Comparison of ENCODE assay signal across 13 cellular contexts in the genomic region with DNA sequence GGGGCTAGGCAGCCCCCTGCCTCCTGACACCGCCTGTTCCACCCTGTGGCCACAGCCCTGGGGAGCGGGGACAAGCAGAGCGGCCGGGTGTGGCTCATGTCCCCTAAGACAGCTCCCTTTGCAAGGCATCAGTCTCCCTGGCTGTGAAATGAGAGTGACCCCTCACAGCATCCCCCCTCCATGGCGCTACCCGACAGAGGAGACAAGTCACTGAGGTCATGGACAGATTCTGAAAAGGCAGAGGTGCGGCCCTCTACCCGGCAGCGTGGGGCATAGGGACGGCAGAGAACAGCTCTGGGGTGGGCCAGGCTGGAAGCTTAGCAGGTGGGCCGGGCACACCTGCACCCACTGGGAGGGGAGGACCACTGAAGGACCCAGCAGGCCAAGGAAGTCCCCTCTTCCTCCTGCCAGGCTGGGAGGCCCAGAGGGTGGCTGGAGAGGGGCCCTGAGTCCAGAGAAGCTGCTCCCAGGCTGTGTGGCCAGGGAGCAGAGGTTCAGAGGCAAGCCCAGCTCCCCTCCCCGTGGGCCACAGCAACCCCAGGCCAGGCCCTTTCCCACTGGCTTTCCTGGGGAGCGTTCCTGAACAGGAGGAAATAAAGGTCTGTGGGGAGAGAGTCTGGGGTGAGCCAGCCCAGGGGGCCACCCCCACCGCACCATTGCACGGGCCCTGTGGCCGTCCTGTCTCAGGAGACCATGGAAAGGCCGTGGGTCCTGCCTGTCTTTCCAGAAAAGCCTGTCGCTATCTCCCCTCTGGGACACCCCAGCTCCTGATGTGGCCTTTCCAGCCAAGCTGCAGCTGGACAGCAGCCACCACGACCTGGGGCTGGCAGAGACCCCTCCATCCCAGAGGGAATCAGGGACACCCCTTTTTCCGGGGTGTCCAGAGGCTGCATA. TPM values are rescaled to one million over a fixed set of nuclear protein-coding genes. Genes with fewer than 3 reads are reported as not detected.
A peak's percentile ranks its signal among the peaks of the same experiment; 100 is the strongest.
DNase-seq lines count a peak whose midpoint lies in the region; ATAC-seq lines count a peak whose summit lies in the region.
"Had no signal": no experiment of that assay in that cellular context is flagged by ENCODE, and none has a peak within 500 bp of the region (broad histone marks: within the 10 kb centered on the region; RNA-seq: fewer than 3 reads in every experiment).

No MANE protein-coding gene starts in this region.

- no peaks in the 10 kb centered on the region for H3K79me1 ChIP-seq in mesendoderm (ENCODE audit: low read length)

- no peak overlapping the region for H3K9ac ChIP-seq in mesendoderm (ENCODE audit: low read length)

- no peak for ATAC-seq in activated naive CD8-positive, alpha-beta T cell treated with anti-CD3 and anti-CD28 coated beads, Interleukin-2, amount 10 ng/mL, durations not matched to agents 7 days and 5 days (ENCODE audit: low read depth)
- ATAC-seq in left colon (peak; percentile 16), HG03571 (IDR thresholded peaks at IDR 0.05; ENCODE audit: unreplicated experiment) (no peak)
- no peak for ATAC-seq in stimulated activated naive CD8-positive, alpha-beta T cell treated with anti-CD3 and anti-CD28 coated beads, Interleukin-15, amount 100 ng/mL, for 72 hours

- no CpG with 5 or more reads among the region's 20 CpGs for WGBS in mesendoderm (ENCODE audit: extremely low coverage, insufficient coverage, low lambda C conversion rate)

- DNase-seq in T-helper 1 cell (no peak), left colon (peak in 1 of 2 donors; percentile 13), DMS79 treated with DMSO at 0.1 percent for 48 hours (lab: John Stamatoyannopoulos, UW) (no peak), mesendoderm (no peak)
- no peak for DNase-seq in activated naive CD8-positive, alpha-beta T cell treated with anti-CD3 and anti-CD28 coated beads, Interleukin-2, amount 10 ng/mL, durations not matched to agents 7 days and 5 days
- DNase-seq in stimulated activated naive CD8-positive, alpha-beta T cell treated with anti-CD3 and anti-CD28 coated beads, Interleukin-15, amount 100 ng/mL, for 72 hours: no peak
- DNase-seq: NCI-H2171, SW 1271 had no signal

- intact Hi-C loops in left colon (cut with DNase I, micrococcal nuclease): no loop called here

- no peaks in the 10 kb centered on the region for H3K4me1 ChIP-seq in mesendoderm (ENCODE audit: control insufficient read depth, low read depth, low read length)

- H2AK5ac ChIP-seq in mesendoderm (ENCODE audit: low read length): no peak overlapping the region

- no peak overlapping the region for H3K4me3 ChIP-seq in mesendoderm (ENCODE audit: low read length)

- H3K79me2 ChIP-seq in mesendoderm (ENCODE audit: control insufficient read depth, insufficient read depth, low read length): no peaks in the 10 kb centered on the region

- H3K27me3 Mint-ChIP-seq in T-helper 1 cell treated with Interleukin-12 subunit alpha and Interleukin-12 subunit beta and Interleukin-4 antibody, amounts not matched to agents 30 μg/mL and 1 μg/mL, for 36 hours (ENCODE audit: low read depth): peaks cover 12% of the 10 kb centered on the region
- H3K27me3 Mint-ChIP-seq in activated naive CD8-positive, alpha-beta T cell treated with anti-CD3 and anti-CD28 coated beads, Interleukin-2, amount 10 ng/mL, durations not matched to agents 7 days and 5 days: no peaks in the 10 kb centered on the region
- peaks cover 8% of the 10 kb centered on the region for H3K27me3 Mint-ChIP-seq in stimulated activated naive CD8-positive, alpha-beta T cell treated with anti-CD3 and anti-CD28 coated beads, Interleukin-15, amount 100 ng/mL, for 72 hours

- H3K4me1 Mint-ChIP-seq in T-helper 1 cell treated with Interleukin-12 subunit alpha and Interleukin-12 subunit beta and Interleukin-4 antibody, amounts not matched to agents 30 μg/mL and 1 μg/mL, for 36 hours (ENCODE audit: low read depth): peaks cover 7% of the 10 kb centered on the region
- H3K4me1 Mint-ChIP-seq in activated naive CD8-positive, alpha-beta T cell treated with anti-CD3 and anti-CD28 coated beads, Interleukin-2, amount 10 ng/mL, durations not matched to agents 7 days and 5 days: peaks cover 5% of the 10 kb centered on the region
- peaks cover 54% of the 10 kb centered on the region for H3K4me1 Mint-ChIP-seq in stimulated activated naive CD8-positive, alpha-beta T cell treated with anti-CD3 and anti-CD28 coated beads, Interleukin-15, amount 100 ng/mL, for 72 hours

- no peak overlapping the region for H2BK5ac ChIP-seq in mesendoderm (ENCODE audit: low read length)

- no peaks in the 10 kb centered on the region for H3K9me3 Mint-ChIP-seq in T-helper 1 cell treated with Interleukin-12 subunit alpha and Interleukin-12 subunit beta and Interleukin-4 antibody, amounts not matched to agents 30 μg/mL and 1 μg/mL, for 36 hours
- H3K9me3 Mint-ChIP-seq in activated naive CD8-positive, alpha-beta T cell treated with anti-CD3 and anti-CD28 coated beads, Interleukin-2, amount 10 ng/mL, durations not matched to agents 7 days and 5 days: no peaks in the 10 kb centered on the region
- H3K9me3 Mint-ChIP-seq in stimulated activated naive CD8-positive, alpha-beta T cell treated with anti-CD3 and anti-CD28 coated beads, Interleukin-15, amount 100 ng/mL, for 72 hours: no peaks in the 10 kb centered on the region

- H4K8ac ChIP-seq in mesendoderm (ENCODE audit: low read depth, low read length): no peak overlapping the region

- no peak overlapping the region for H3K27ac ChIP-seq in mesendoderm (ENCODE audit: low read depth, low read length)
- H3K27ac ChIP-seq: 22Rv1 had no signal

- H3K36me3 ChIP-seq in mesendoderm (ENCODE audit: control insufficient read depth, insufficient read depth, low read length): no peaks in the 10 kb centered on the region
- H3K36me3 ChIP-seq: pancreas had no signal

- POLR2A ChIA-PET in activated naive CD8-positive, alpha-beta T cell treated with anti-CD3 and anti-CD28 coated beads, Interleukin-2, amount 10 ng/mL, durations not matched to agents 7 days and 5 days (lab: Charles Lee): interaction anchor here (0.6 to 2.6 kb wide), 3 partner anchors 15 to 30 kb away, joined by 6 to 10 read pairs (median 6); no protein-coding TSS in a partner anchor

- H3K36me3 Mint-ChIP-seq in T-helper 1 cell treated with Interleukin-12 subunit alpha and Interleukin-12 subunit beta and Interleukin-4 antibody, amounts not matched to agents 30 μg/mL and 1 μg/mL, for 36 hours (ENCODE audit: low read depth): no peaks in the 10 kb centered on the region
- peaks cover 3% of the 10 kb centered on the region for H3K36me3 Mint-ChIP-seq in activated naive CD8-positive, alpha-beta T cell treated with anti-CD3 and anti-CD28 coated beads, Interleukin-2, amount 10 ng/mL, durations not matched to agents 7 days and 5 days

- H4K5ac ChIP-seq in mesendoderm (ENCODE audit: low read length): no peak overlapping the region

- H3K23ac ChIP-seq in mesendoderm (ENCODE audit: low read length): no peak overlapping the region

- H3K27ac Mint-ChIP-seq in T-helper 1 cell treated with Interleukin-12 subunit alpha and Interleukin-12 subunit beta and Interleukin-4 antibody, amounts not matched to agents 30 μg/mL and 1 μg/mL, for 36 hours: no peak overlapping the region
- H3K27ac Mint-ChIP-seq in activated naive CD8-positive, alpha-beta T cell treated with anti-CD3 and anti-CD28 coated beads, Interleukin-2, amount 10 ng/mL, durations not matched to agents 7 days and 5 days: no peak overlapping the region
- H3K27ac Mint-ChIP-seq in stimulated activated naive CD8-positive, alpha-beta T cell treated with anti-CD3 and anti-CD28 coated beads, Interleukin-15, amount 100 ng/mL, for 72 hours: peak overlapping the region; percentile 11 to 42

- no peak overlapping the region for H2BK120ac ChIP-seq in mesendoderm (ENCODE audit: low read depth, low read length)

- no peak overlapping the region for H3K4me2 ChIP-seq in mesendoderm (ENCODE audit: low read length)

- no peak overlapping the region for H3K4ac ChIP-seq in mesendoderm (ENCODE audit: low read depth, low read length)

- H3K18ac ChIP-seq in mesendoderm (ENCODE audit: low read length): no peak overlapping the region

- H3K4me3 Mint-ChIP-seq in T-helper 1 cell treated with Interleukin-12 subunit alpha and Interleukin-12 subunit beta and Interleukin-4 antibody, amounts not matched to agents 30 μg/mL and 1 μg/mL, for 36 hours: peak overlapping the region; percentile 7
- peak overlapping the region; percentile 39 for H3K4me3 Mint-ChIP-seq in activated naive CD8-positive, alpha-beta T cell treated with anti-CD3 and anti-CD28 coated beads, Interleukin-2, amount 10 ng/mL, durations not matched to agents 7 days and 5 days
- peak overlapping the region; percentile 39 to 70 for H3K4me3 Mint-ChIP-seq in stimulated activated naive CD8-positive, alpha-beta T cell treated with anti-CD3 and anti-CD28 coated beads, Interleukin-15, amount 100 ng/mL, for 72 hours

- H3K27me3 ChIP-seq in mesendoderm (ENCODE audit: insufficient read depth, low read length, poor library complexity): peaks cover 3% of the 10 kb centered on the region
- H3K27me3 ChIP-seq: pancreas had no signal

- no peak overlapping the region for H3K56ac ChIP-seq in mesendoderm (ENCODE audit: low read length)

- no peak overlapping the region for H2BK15ac ChIP-seq in mesendoderm (replicated peaks; ENCODE audit: low read depth)

RNA-seq across cellular contexts. Expression of gene ADAP1, which starts 1.7 kb away (rescaled TPM):
- 10 to 100 TPM; 25.0 to 29.8 TPM for total RNA-seq in activated naive CD8-positive, alpha-beta T cell treated with anti-CD3 and anti-CD28 coated beads, Interleukin-2, amount 10 ng/mL, durations not matched to agents 7 days and 5 days
- total RNA-seq in left colon: 100 to 1,000 TPM; 147 to 166 TPM
- polyA plus RNA-seq in mesendoderm (2013, experiment 1 of 2): 3.1 TPM
- 3.4 TPM for polyA plus RNA-seq in mesendoderm (2013, experiment 2 of 2)

RNA-seq across cellular contexts. Expression of gene COX19, which starts 22.6 kb away (rescaled TPM):
- total RNA-seq in activated naive CD8-positive, alpha-beta T cell treated with anti-CD3 and anti-CD28 coated beads, Interleukin-2, amount 10 ng/mL, durations not matched to agents 7 days and 5 days: 10 to 100 TPM; 26.2 to 29.3 TPM
- 10 to 100 TPM; 13.5 to 15.2 TPM for total RNA-seq in left colon
- polyA plus RNA-seq in mesendoderm (2013, experiment 1 of 2): 5.7 TPM
- polyA plus RNA-seq in mesendoderm (2013, experiment 2 of 2): 5.2 TPM

RNA-seq across cellular contexts. Expression of gene CYP2W1, which starts 30.2 kb away (rescaled TPM):
- total RNA-seq in activated naive CD8-positive, alpha-beta T cell treated with anti-CD3 and anti-CD28 coated beads, Interleukin-2, amount 10 ng/mL, durations not matched to agents 7 days and 5 days: not detected
- total RNA-seq in left colon: 1 to 10 TPM; 1.2 to 3.6 TPM
- polyA plus RNA-seq in mesendoderm (2013, experiment 1 of 2): not detected
- not detected for polyA plus RNA-seq in mesendoderm (2013, experiment 2 of 2)
- total RNA-seq: fibroblast of lung had no signal
- polyA plus RNA-seq: fibroblast of lung had no signal

Comparison
In these comparisons a context has a peak if more than half of its experiments do, and no peak if none do; other contexts are left out.
1. H3K27ac Mint-ChIP-seq: peak in stimulated activated naive CD8-positive, alpha-beta T cell treated with anti-CD3 and anti-CD28 coated beads, Interleukin-15, amount 100 ng/mL, for 72 hours (2 of 2); none in T-helper 1 cell treated with Interleukin-12 subunit alpha and Interleukin-12 subunit beta and Interleukin-4 antibody, amounts not matched to agents 30 μg/mL and 1 μg/mL, for 36 hours (single experiment) and activated naive CD8-positive, alpha-beta T cell treated with anti-CD3 and anti-CD28 coated beads, Interleukin-2, amount 10 ng/mL, durations not matched to agents 7 days and 5 days (single experiment).
2. RNA of gene ADAP1, which starts 1.7 kb away (total RNA-seq): 147 to 166 TPM in left colon; 25.0 to 29.8 TPM in activated naive CD8-positive, alpha-beta T cell treated with anti-CD3 and anti-CD28 coated beads, Interleukin-2, amount 10 ng/mL, durations not matched to agents 7 days and 5 days; every median in the first group is over 4 times any median in the second.
3. Peak in every context shown above with its lines, with median percentiles within 50 percentile points of each other: H3K4me3 Mint-ChIP-seq.